ENCODE assay signal across 7 cellular contexts in the genomic region with DNA sequence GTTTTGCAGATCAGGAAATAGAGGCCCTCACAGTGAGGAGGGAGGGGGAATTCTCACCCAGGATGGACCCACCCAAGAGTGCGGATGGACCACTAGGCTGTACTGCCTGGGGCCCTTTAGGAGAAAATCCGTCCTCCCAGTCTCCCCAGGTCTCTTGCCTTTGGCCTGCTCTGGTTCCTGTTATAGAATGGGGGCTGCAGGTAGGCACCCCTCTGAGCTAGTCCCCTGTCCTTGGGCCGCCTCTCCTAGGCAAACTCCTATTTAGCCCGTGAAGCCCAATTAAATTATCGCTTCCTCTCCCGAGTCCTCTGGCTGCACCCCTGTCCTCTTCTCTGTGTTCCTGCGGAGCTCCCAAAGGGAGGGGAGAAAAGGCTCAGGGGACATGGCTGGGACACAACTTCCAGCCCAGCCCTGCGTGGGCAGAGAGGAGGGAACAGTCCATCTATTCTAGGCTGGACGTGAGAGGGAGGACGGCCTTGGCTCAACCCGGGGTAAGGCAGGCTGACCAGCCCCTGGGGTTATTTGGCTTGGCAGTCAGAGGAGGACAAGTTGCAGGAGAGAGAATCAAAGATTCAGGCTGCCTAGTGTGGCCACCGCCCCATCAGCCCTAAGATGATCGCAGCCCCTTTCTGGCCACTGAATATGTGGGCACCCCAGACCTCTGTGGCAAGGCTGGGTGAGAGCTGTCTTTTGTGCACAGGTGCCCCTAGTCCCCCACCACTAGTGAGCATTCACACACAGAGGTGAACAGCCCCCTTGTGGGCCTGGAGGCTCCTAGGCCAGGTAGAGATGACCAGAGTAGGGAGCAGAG.
A peak's percentile ranks its signal among the peaks of the same experiment; 100 is the strongest.
DNase-seq lines count a peak whose midpoint lies in the region; ATAC-seq and TF ChIP-seq lines count a peak whose summit lies in the region.

No MANE protein-coding gene starts in this region.

- POLR2A ChIA-PET in PC-3 (lab: Charles Lee; ENCODE audit: unreplicated experiment): interaction anchor here (0.6 kb wide), 1 partner anchor 308 kb away, joined by 4 read pairs; a partner anchor contains a TSS

- CTCF ChIA-PET in PC-3 (lab: Charles Lee): no interaction called here

- H3K4me2 ChIP-seq in PC-3 (ENCODE audit: low read length): no peak overlapping the region

- intact Hi-C loops in PC-3 (cut with micrococcal nuclease) (loop anchor here (10.0 kb wide), 1 partner anchor 342 kb away; no protein-coding TSS in a partner anchor), lower lobe of right lung (cut with DNase I) (no loop called here)

- no peaks in the 10 kb centered on the region for H3K36me3 ChIP-seq in PC-3 (ENCODE audit: low read depth, low read length)
- H3K36me3 ChIP-seq in lower lobe of right lung: no peaks in the 10 kb centered on the region
- no peaks in the 10 kb centered on the region for H3K36me3 ChIP-seq in thoracic aorta

- peaks cover 4% of the 10 kb centered on the region for H3F3A ChIP-seq in PC-3 (ENCODE audit: low read length, unreplicated experiment)

- H2AFZ ChIP-seq in PC-3 (ENCODE audit: low read length): no peak overlapping the region

- H3K27ac ChIP-seq in PC-3 (ENCODE audit: low read length) (peak overlapping the region; percentile 98), caudate nucleus (ENCODE audit: low read depth, low read length) (peak overlapping the region; percentile 99), lower lobe of right lung (peak overlapping the region; percentile 99), thoracic aorta (peak overlapping the region; percentile 99 to 100)

- no peak overlapping the region for H3K9ac ChIP-seq in PC-3 (ENCODE audit: low read length)

- ATAC-seq in PC-3: no peak
- ATAC-seq in lower lobe of right lung: no peak
- ATAC-seq in thoracic aorta (ENCODE audit: insufficient number of reproducible peaks, low FRiP score, low read depth): peak; percentile 30
- ATAC-seq in GM21528 (IDR thresholded peaks at IDR 0.05; ENCODE audit: low FRiP score, unreplicated experiment): no peak
- ATAC-seq in HG03139 (IDR thresholded peaks at IDR 0.05; ENCODE audit: unreplicated experiment): no peak

- no peak for DNase-seq in PC-3
- no peak for DNase-seq in caudate nucleus (lab: John Stamatoyannopoulos, UW)
- DNase-seq in lower lobe of right lung: no peak
- peak; percentile 86 for DNase-seq in thoracic aorta (ENCODE audit: low spot score)
- DNase-seq in germinal center (ENCODE audit: low spot score): no peak

- no peaks in the 10 kb centered on the region for H3K27me3 ChIP-seq in PC-3 (ENCODE audit: low read length)
- H3K27me3 ChIP-seq in lower lobe of right lung (ENCODE audit: low read depth): no peaks in the 10 kb centered on the region
- H3K27me3 ChIP-seq in thoracic aorta (replicated peaks; ENCODE audit: insufficient read depth): no peaks in the 10 kb centered on the region

- H3K79me2 ChIP-seq in PC-3 (ENCODE audit: low read length): peaks cover 37% of the 10 kb centered on the region

- H3K9me2 ChIP-seq in PC-3 (replicated peaks; ENCODE audit: low read length): no peaks in the 10 kb centered on the region

- TF ChIP-seq CTCF in PC-3 (conservative IDR thresholded peaks at IDR 0.05; ENCODE audit: low read depth, low read length) (no peak), lower lobe of right lung (IDR thresholded peaks at IDR 0.05) (no peak), thoracic aorta (IDR thresholded peaks at IDR 0.05) (no peak)

- H3K4me1 ChIP-seq in PC-3 (ENCODE audit: insufficient read depth, low read length) (peaks cover 66% of the 10 kb centered on the region), lower lobe of right lung (peaks cover 69% of the 10 kb centered on the region), thoracic aorta (ENCODE audit: control insufficient read depth in 1 of 2, low read depth in 2 of 2) (peaks cover 62 to 88% of the 10 kb centered on the region in 2 donors)

- BruUV-seq in PC-3 (replicated peaks; lab: Mats Ljungman, UMichigan): no TSS peak

- H3K9me3 ChIP-seq in PC-3 (ENCODE audit: low read length): no peaks in the 10 kb centered on the region
- H3K9me3 ChIP-seq in lower lobe of right lung: no peaks in the 10 kb centered on the region
- H3K9me3 ChIP-seq in thoracic aorta: no peaks in the 10 kb centered on the region

- H3K4me3 ChIP-seq in PC-3 (ENCODE audit: low read length) (no peak overlapping the region), lower lobe of right lung (no peak overlapping the region), thoracic aorta (peak overlapping the region; percentile 34)

- no peaks in the 10 kb centered on the region for H4K20me1 ChIP-seq in PC-3 (ENCODE audit: low read length)
